ENCODE assay signal across 14 cellular contexts in the genomic region with DNA sequence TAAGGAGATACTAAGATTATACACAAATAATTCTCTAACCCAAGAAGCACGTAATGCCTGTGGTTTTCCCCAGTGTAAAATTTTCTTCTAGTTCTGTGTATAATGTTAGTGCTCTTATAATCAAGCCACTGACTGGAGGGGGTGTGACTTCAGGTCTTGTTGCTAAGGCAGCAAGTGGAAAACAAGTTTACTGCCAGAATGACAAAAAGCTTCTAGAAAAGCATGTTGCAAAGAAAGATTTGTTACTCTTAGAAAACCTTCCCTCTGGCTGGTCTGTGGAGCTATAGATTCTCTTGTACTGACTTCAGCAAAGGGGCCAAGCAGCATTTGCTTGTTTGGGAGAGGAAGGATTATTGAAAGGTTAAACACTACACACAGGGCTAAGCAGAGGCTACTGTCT.
DNase-seq lines count a peak whose midpoint lies in the region; ATAC-seq and TF ChIP-seq lines count a peak whose summit lies in the region.
"Had no signal": no experiment of that assay in that cellular context is flagged by ENCODE, and none has a peak within 500 bp of the region (broad histone marks: within the 10 kb centered on the region; RNA-seq: fewer than 3 reads in every experiment).

No MANE protein-coding gene starts in this region.

- H4K8ac ChIP-seq in IMR-90 (ENCODE audit: low read depth in 2 of 2, low read length in 2 of 2): no peak overlapping the region

- CTCF ChIA-PET in AG04449 (lab: Yijun Ruan, JAX): interaction anchor here (0.7 to 1.4 kb wide), 2 partner anchors 15 to 143 kb away, joined by 3 to 5 read pairs; no protein-coding TSS in a partner anchor
- CTCF ChIA-PET in IMR-90 (lab: Yijun Ruan, JAX): no interaction called here

- H3K18ac ChIP-seq in IMR-90 (ENCODE audit: low read depth, low read length): no peak overlapping the region

- H2BK120ac ChIP-seq in IMR-90 (ENCODE audit: low read depth, low read length): 0 out of 2 replicates have a peak overlapping the region, but pooled peaks have one; percentile 67

- 0 out of 2 replicates have a peak overlapping the region, but pooled peaks have one; percentile 19 for H3K14ac ChIP-seq in IMR-90 (replicated peaks; ENCODE audit: low read depth, low read length)

- peaks cover 10% of the 10 kb centered on the region for H3K9me1 ChIP-seq in IMR-90 (ENCODE audit: insufficient read depth, low read length)

- H4K20me1 ChIP-seq in IMR-90 (ENCODE audit: insufficient read depth, low read length): no peaks in the 10 kb centered on the region

- H3K23ac ChIP-seq in IMR-90 (ENCODE audit: low read depth, low read length): no peak overlapping the region

- H3K4ac ChIP-seq in IMR-90 (ENCODE audit: low read depth, low read length): peak overlapping the region; percentile 17; the same call in 1 of the 2 replicates

- no peak for TF ChIP-seq CTCF in AG04449 (IDR thresholded peaks at IDR 0.05; ENCODE audit: insufficient read depth, low read length, missing control alignments)
- TF ChIP-seq CTCF in IMR-90 (conservative IDR thresholded peaks at IDR 0.05; ENCODE audit: low read depth, low read length): no peak

- no peak overlapping the region for H2AFZ ChIP-seq in IMR-90 (replicated peaks; ENCODE audit: low read length, poor library complexity)

- H3K56ac ChIP-seq in IMR-90 (ENCODE audit: extremely low read depth, insufficient read depth, low read length): no peak overlapping the region

- DNase-seq in AG04449 (ENCODE audit: low read depth, low spot score) (peak; percentile 80), IMR-90 (peak; percentile 74), H4 (ENCODE audit: low spot score) (no peak)
- DNase-seq in stimulated activated naive CD8-positive, alpha-beta T cell treated with anti-CD3 and anti-CD28 coated beads, Interleukin-15, Interleukin-2, amounts not matched to agents 100 U/mL and 50 U/mL, for 24 hours: no peak
- DNase-seq in activated CD8-positive, alpha-beta memory T cell treated with anti-CD3 and anti-CD28 coated beads, Interleukin-2, amount 50 U/mL, for 4 hours: no peak
- no peak for DNase-seq in activated CD4-positive, CD25-positive, alpha-beta regulatory T cell treated with anti-CD3 and anti-CD28 coated beads, Interleukin-2, amount 50 U/mL, for 72 hours
- DNase-seq: activated naive CD4-positive, alpha-beta T cell treated with anti-CD3 and anti-CD28 coated beads for 36 hours; DMS79 treated with DMSO at 0.1 percent for 48 hours; islet precursor cell; NCI-H1417 treated with DMSO at 0.1 percent for 48 hours; NCI-H524 treated with DMSO at 0.1 percent for 48 hours had no signal

- no peak for TF ChIP-seq RAD21 in IMR-90 (IDR thresholded peaks at IDR 0.05; ENCODE audit: low read length)

- no peak overlapping the region for H4K5ac ChIP-seq in IMR-90 (ENCODE audit: low read depth, low read length)

- peaks cover 2 to 8% of the 10 kb centered on the region in 2 experiments; a peak in 3 of 4 replicates for H3K79me1 ChIP-seq in IMR-90 (ENCODE audit: low read depth in 1 of 2, low read length in 2 of 2)

- no peak overlapping the region for H3K4me3 ChIP-seq in AG04449 (ENCODE audit: low read depth, low read length)
- no peak overlapping the region for H3K4me3 ChIP-seq in IMR-90 (ENCODE audit: insufficient read depth, low read depth, low read length)
- H3K4me3 ChIP-seq in ectodermal cell (ENCODE audit: insufficient read depth, low read depth, low read length): no peak overlapping the region
- H3K4me3 ChIP-seq in mesodermal cell (ENCODE audit: extremely low read depth, insufficient read depth, low read length, poor library complexity, severe bottlenecking): no peak overlapping the region

- no peak overlapping the region for H3K9ac ChIP-seq in IMR-90 (ENCODE audit: low read depth, low read length)

- no peak overlapping the region for H3K27ac ChIP-seq in IMR-90 (ENCODE audit: insufficient read depth, low read length)
- H3K27ac ChIP-seq in ectodermal cell (ENCODE audit: insufficient read depth, low read depth, low read length, poor library complexity, severe bottlenecking): peak overlapping the region; percentile 11
- H3K27ac ChIP-seq in mesodermal cell (ENCODE audit: low read depth, low read length, severe bottlenecking): peak overlapping the region; percentile 69
- H3K27ac ChIP-seq: neutrophil had no signal

- peaks cover 12% of the 10 kb centered on the region for H3K4me1 ChIP-seq in IMR-90 (ENCODE audit: control insufficient read depth, insufficient read depth, low read length)
- H3K4me1 ChIP-seq in ectodermal cell (ENCODE audit: control insufficient read depth, insufficient read depth, low read length): peaks cover 3% of the 10 kb centered on the region
- H3K4me1 ChIP-seq in mesodermal cell (ENCODE audit: control insufficient read depth, insufficient read depth, low read length, poor library complexity, severe bottlenecking): peaks cover 13% of the 10 kb centered on the region

- H2BK15ac ChIP-seq in IMR-90 (ENCODE audit: low read depth, low read length): no peak overlapping the region; the same call in 2 of the 3 replicates

- in situ Hi-C loops in IMR-90 (cut with MboI; ENCODE audit: low sequenced_read_pairs): no loop called here

- H3K27me3 ChIP-seq in IMR-90 (ENCODE audit: control insufficient read depth, insufficient read depth, low read length): no peaks in the 10 kb centered on the region
- H3K27me3 ChIP-seq in ectodermal cell (ENCODE audit: control insufficient read depth, insufficient read depth, low read length, poor library complexity, severe bottlenecking): no peaks in the 10 kb centered on the region
- H3K27me3 ChIP-seq: neutrophil had no signal

- POLR2A ChIA-PET in AG04449 (lab: Yijun Ruan, JAX) (no interaction called here), IMR-90 (lab: Charles Lee; ENCODE audit: unreplicated experiment) (interaction anchor here (0.8 kb wide), 1 partner anchor 13 kb away, joined by 3 read pairs; no protein-coding TSS in a partner anchor)

- H2BK5ac ChIP-seq in IMR-90 (ENCODE audit: low read depth, low read length, poor library complexity, severe bottlenecking): peak overlapping the region; percentile 26

- no peaks in the 10 kb centered on the region for H3K9me3 ChIP-seq in IMR-90 (ENCODE audit: control insufficient read depth, insufficient read depth, low read length)
- no peaks in the 10 kb centered on the region for H3K9me3 ChIP-seq in ectodermal cell (ENCODE audit: control insufficient read depth, low read length)
- H3K9me3 ChIP-seq in mesodermal cell (ENCODE audit: control insufficient read depth, low read length): no peaks in the 10 kb centered on the region
- H3K9me3 ChIP-seq: neutrophil had no signal

- BruUV-seq in IMR-90 (replicated peaks; lab: Mats Ljungman, UMichigan): no TSS peak

- no peak overlapping the region for H2BK20ac ChIP-seq in IMR-90 (ENCODE audit: low read depth, low read length)

- WGBS in IMR-90 (ENCODE audit: extremely low coverage in 2 of 2, insufficient read length in 1 of 2), 2 experiments: no CpG with 5 or more reads among the region's 1 CpG
- WGBS in ectodermal cell, 2 experiments: no CpG with 5 or more reads among the region's 1 CpG
- WGBS in mesodermal cell (ENCODE audit: insufficient coverage in 2 of 2), 2 experiments: no CpG with 5 or more reads among the region's 1 CpG

- H2AK5ac ChIP-seq in IMR-90 (ENCODE audit: low read depth, low read length): no peak overlapping the region

- intact Hi-C loops in IMR-90 (cut with micrococcal nuclease): no loop called here

- peak; percentile 12; the same call in 1 of the 2 replicates for ATAC-seq in IMR-90 (ENCODE audit: low read depth)
- no peak for ATAC-seq in stimulated activated naive CD8-positive, alpha-beta T cell treated with anti-CD3 and anti-CD28 coated beads, Interleukin-15, Interleukin-2, amounts not matched to agents 100 U/mL and 50 U/mL, for 24 hours

- H3K36me3 ChIP-seq in IMR-90 (ENCODE audit: control insufficient read depth, insufficient read depth, low read length): no peaks in the 10 kb centered on the region
- H3K36me3 ChIP-seq in ectodermal cell (ENCODE audit: control insufficient read depth, insufficient read depth, low read length): no peaks in the 10 kb centered on the region
- no peaks in the 10 kb centered on the region for H3K36me3 ChIP-seq in mesodermal cell (ENCODE audit: control insufficient read depth, insufficient read depth, low read length)
- H3K36me3 ChIP-seq: neutrophil had no signal

- dilution Hi-C loops in IMR-90 (cut with HindIII; ENCODE audit: low sequenced_read_pairs, unreplicated experiment): no loop called here

- 0 out of 2 replicates have a peak overlapping the region, but pooled peaks have one; percentile 2 for H3K4me2 ChIP-seq in IMR-90 (ENCODE audit: low read depth, low read length)

- H4K91ac ChIP-seq in IMR-90 (ENCODE audit: insufficient read depth, low read depth, low read length): no peak overlapping the region

- no peak for TF ChIP-seq POLR2A in IMR-90 (IDR thresholded peaks at IDR 0.05; ENCODE audit: low read depth, low read length)

- H2AK9ac ChIP-seq in IMR-90 (replicated peaks; ENCODE audit: low read depth, low read length, poor library complexity): no peak overlapping the region

TF ChIP-seq in IMR-90, 13 proteins besides CTCF, POLR2A, EP300 and RAD21 (continues in another document):
- no peak for TF ChIP-seq MAZ (IDR thresholded peaks at IDR 0.05; ENCODE audit: borderline replicate concordance, low read depth, low read length)
- no peak for TF ChIP-seq MXI1 (IDR thresholded peaks at IDR 0.05; ENCODE audit: borderline replicate concordance, low read depth, low read length)
- TF ChIP-seq, protein P1, sequence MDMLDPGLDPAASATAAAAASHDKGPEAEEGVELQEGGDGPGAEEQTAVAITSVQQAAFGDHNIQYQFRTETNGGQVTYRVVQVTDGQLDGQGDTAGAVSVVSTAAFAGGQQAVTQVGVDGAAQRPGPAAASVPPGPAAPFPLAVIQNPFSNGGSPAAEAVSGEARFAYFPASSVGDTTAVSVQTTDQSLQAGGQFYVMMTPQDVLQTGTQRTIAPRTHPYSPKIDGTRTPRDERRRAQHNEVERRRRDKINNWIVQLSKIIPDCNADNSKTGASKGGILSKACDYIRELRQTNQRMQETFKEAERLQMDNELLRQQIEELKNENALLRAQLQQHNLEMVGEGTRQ (IDR thresholded peaks at IDR 0.05; ENCODE audit: low read depth, low read length): no peak
- no peak for TF ChIP-seq RFX5 (IDR thresholded peaks at IDR 0.05; ENCODE audit: low read depth, low read length)
- TF ChIP-seq SMC3 (IDR thresholded peaks at IDR 0.05; ENCODE audit: low read depth, low read length): no peak
- TF ChIP-seq CEBPB (IDR thresholded peaks at IDR 0.05; ENCODE audit: low read depth, low read length): no peak
- TF ChIP-seq, protein P2, sequence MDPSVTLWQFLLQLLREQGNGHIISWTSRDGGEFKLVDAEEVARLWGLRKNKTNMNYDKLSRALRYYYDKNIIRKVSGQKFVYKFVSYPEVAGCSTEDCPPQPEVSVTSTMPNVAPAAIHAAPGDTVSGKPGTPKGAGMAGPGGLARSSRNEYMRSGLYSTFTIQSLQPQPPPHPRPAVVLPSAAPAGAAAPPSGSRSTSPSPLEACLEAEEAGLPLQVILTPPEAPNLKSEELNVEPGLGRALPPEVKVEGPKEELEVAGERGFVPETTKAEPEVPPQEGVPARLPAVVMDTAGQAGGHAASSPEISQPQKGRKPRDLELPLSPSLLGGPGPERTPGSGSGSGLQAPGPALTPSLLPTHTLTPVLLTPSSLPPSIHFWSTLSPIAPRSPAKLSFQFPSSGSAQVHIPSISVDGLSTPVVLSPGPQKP (IDR thresholded peaks at IDR 0.05; ENCODE audit: borderline replicate concordance, low read depth, low read length): no peak
- no peak for TF ChIP-seq MAFK (IDR thresholded peaks at IDR 0.05; ENCODE audit: low read depth, low read length)

Comparison
In these comparisons a context has a peak if more than half of its experiments do, and no peak if none do; other contexts are left out.
1. DNase-seq: peak in AG04449 (single experiment) and IMR-90 (single experiment); none in stimulated activated naive CD8-positive, alpha-beta T cell treated with anti-CD3 and anti-CD28 coated beads, Interleukin-15, Interleukin-2, amounts not matched to agents 100 U/mL and 50 U/mL, for 24 hours (single experiment), activated CD8-positive, alpha-beta memory T cell treated with anti-CD3 and anti-CD28 coated beads, Interleukin-2, amount 50 U/mL, for 4 hours (single experiment), activated CD4-positive, CD25-positive, alpha-beta regulatory T cell treated with anti-CD3 and anti-CD28 coated beads, Interleukin-2, amount 50 U/mL, for 72 hours (single experiment) and H4 (single experiment).